ENCODE assay signal across 24 cellular contexts in genomic region chr9:107940622-107941021, GRCh38.
DNase-seq lines count a peak whose midpoint lies in the region; ATAC-seq, FAIRE-seq and TF ChIP-seq lines count a peak whose summit lies in the region.
"Had no signal": no experiment of that assay in that cellular context is flagged by ENCODE, and none has a peak within 500 bp of the region (broad histone marks: within the 10 kb centered on the region; RNA-seq: fewer than 3 reads in every experiment).

No MANE protein-coding gene starts in this region.

- no peak for ATAC-seq in A549
- peak; percentile 56; the same call in 1 of the 2 replicates for ATAC-seq in IMR-90 (ENCODE audit: low read depth)
- ATAC-seq in HG02623 (IDR thresholded peaks at IDR 0.05; ENCODE audit: unreplicated experiment) = no peak

- H3K9ac ChIP-seq in IMR-90 (ENCODE audit: low read depth, low read length) = no peak overlapping the region
- H3K9ac ChIP-seq in mesenchymal stem cell (ENCODE audit: low read length) = no peak overlapping the region
- no peak overlapping the region for H3K9ac ChIP-seq in kidney (ENCODE audit: low read length in 2 of 2)
- H3K9ac ChIP-seq: GM23248 had no signal

- no peaks in the 10 kb centered on the region; the same call in 1 of the 2 replicates for H3K27me3 ChIP-seq in IMR-90 (ENCODE audit: control insufficient read depth, insufficient read depth, low read length)
- peaks cover 0 to 4% of the 10 kb centered on the region in 2 experiments for H3K27me3 ChIP-seq in mesenchymal stem cell (ENCODE audit: control insufficient read depth in 1 of 2, insufficient read depth in 1 of 2, low read length in 2 of 2)

- no peak overlapping the region for H3K23ac ChIP-seq in IMR-90 (ENCODE audit: low read depth, low read length)
- no peak overlapping the region for H3K23ac ChIP-seq in mesenchymal stem cell (ENCODE audit: low read length in 2 of 2)

- BruUV-seq in IMR-90 (replicated peaks; lab: Mats Ljungman, UMichigan) = no TSS peak

- H3K79me1 ChIP-seq in IMR-90 (ENCODE audit: low read depth in 1 of 2, low read length in 2 of 2) = no peaks in the 10 kb centered on the region
- H3K79me1 ChIP-seq in mesenchymal stem cell (replicated peaks; ENCODE audit: low read length, poor library complexity, severe bottlenecking) = no peaks in the 10 kb centered on the region

- TF ChIP-seq CTCF in A549 (IDR thresholded peaks at IDR 0.05) (no peak), IMR-90 (conservative IDR thresholded peaks at IDR 0.05; ENCODE audit: low read depth, low read length) (no peak), fibroblast of mammary gland (conservative IDR thresholded peaks at IDR 0.05; ENCODE audit: control insufficient read depth, insufficient read depth, low read depth, low read length) (no peak), kidney (IDR thresholded peaks at IDR 0.05; ENCODE audit: borderline replicate concordance, extremely low read depth, insufficient read depth) (no peak)

- no peak overlapping the region for H2BK12ac ChIP-seq in mesenchymal stem cell (ENCODE audit: low read length in 2 of 2)

- H3K4me2 ChIP-seq in A549 (no peak overlapping the region), IMR-90 (ENCODE audit: low read depth, low read length) (no peak overlapping the region), mesenchymal stem cell (ENCODE audit: low read length, poor library complexity, severe bottlenecking) (no peak overlapping the region)

- no peak overlapping the region for H4K5ac ChIP-seq in IMR-90 (ENCODE audit: low read depth, low read length)

- CTCF ChIA-PET in A549 (lab: Yijun Ruan, JAX) (interaction anchor here (0.8 kb wide), 1 partner anchor 54 kb away, joined by 4 read pairs; no protein-coding TSS in a partner anchor), IMR-90 (lab: Yijun Ruan, JAX) (no interaction called here)

- H3K4ac ChIP-seq in IMR-90 (ENCODE audit: low read depth, low read length) (no peak overlapping the region), mesenchymal stem cell (ENCODE audit: low read depth in 1 of 2, low read length in 2 of 2) (no peak overlapping the region)

- POLR2A ChIA-PET in A549 (lab: Yijun Ruan, JAX) (no interaction called here), IMR-90 (lab: Charles Lee; ENCODE audit: unreplicated experiment) (no interaction called here)

- H2BK5ac ChIP-seq in IMR-90 (ENCODE audit: low read depth, low read length, poor library complexity, severe bottlenecking) (no peak overlapping the region), mesenchymal stem cell (ENCODE audit: low read depth, low read length, poor library complexity, severe bottlenecking) (no peak overlapping the region)

- TF ChIP-seq RAD21 in A549 (conservative IDR thresholded peaks at IDR 0.05 in 1 of 2, IDR thresholded peaks at IDR 0.05 in 1 of 2) = no peak
- TF ChIP-seq RAD21 in IMR-90 (IDR thresholded peaks at IDR 0.05; ENCODE audit: low read length) = no peak

- H3K27ac ChIP-seq in A549 = no peak overlapping the region
- H3K27ac ChIP-seq in IMR-90 (ENCODE audit: insufficient read depth, low read length) = no peak overlapping the region; the same call in 1 of the 2 replicates
- H3K27ac ChIP-seq in mesenchymal stem cell (ENCODE audit: low read length, poor library complexity, severe bottlenecking) = no peak overlapping the region
- no peak overlapping the region for H3K27ac ChIP-seq in kidney (ENCODE audit: low read depth in 2 of 2, low read length in 2 of 2)
- H3K27ac ChIP-seq: 22Rv1, GM23248 had no signal

- no peak for FAIRE-seq in A549 (lab: Jason Lieb, UNC)
- no peak for FAIRE-seq in kidney (lab: Jason Lieb, UNC)
- FAIRE-seq: A204.1, GM12892, GM19239, H1 had no signal

- H4K8ac ChIP-seq in IMR-90 (ENCODE audit: low read depth in 2 of 2, low read length in 2 of 2) (no peak overlapping the region), mesenchymal stem cell (ENCODE audit: low read length) (no peak overlapping the region)

- H2AK9ac ChIP-seq in IMR-90 (replicated peaks; ENCODE audit: low read depth, low read length, poor library complexity) = no peak overlapping the region

- WGBS in A549 (ENCODE audit: missing lambda C conversion rate) = 48% methylated on average over 2 of the region's 2 CpGs
- WGBS in IMR-90 (ENCODE audit: extremely low coverage in 2 of 2, insufficient read length in 1 of 2), 2 experiments = no CpG with 5 or more reads among the region's 2 CpGs
- 100% methylated on average over 1 of the region's 2 CpGs for WGBS in mesenchymal stem cell

- no peak overlapping the region for H2BK20ac ChIP-seq in IMR-90 (ENCODE audit: low read depth, low read length)

- H3K9me1 ChIP-seq in IMR-90 (ENCODE audit: insufficient read depth, low read length) = no peaks in the 10 kb centered on the region

- H3K36me3 ChIP-seq in IMR-90 (ENCODE audit: control insufficient read depth, insufficient read depth, low read length) = no peaks in the 10 kb centered on the region
- no peaks in the 10 kb centered on the region for H3K36me3 ChIP-seq in mesenchymal stem cell (ENCODE audit: control insufficient read depth in 1 of 2, insufficient read depth in 2 of 2, low read depth in 1 of 2, low read length in 2 of 2)
- H3K36me3 ChIP-seq in kidney (ENCODE audit: control insufficient read depth in 1 of 2, insufficient read depth in 2 of 2, low read length in 2 of 2) = no peaks in the 10 kb centered on the region

- H2AK5ac ChIP-seq in IMR-90 (ENCODE audit: low read depth, low read length) (no peak overlapping the region), mesenchymal stem cell (ENCODE audit: low read length, severe bottlenecking) (no peak overlapping the region)

- no peak overlapping the region for H4K91ac ChIP-seq in IMR-90 (ENCODE audit: insufficient read depth, low read depth, low read length)
- H4K91ac ChIP-seq in mesenchymal stem cell (ENCODE audit: low read length) = no peak overlapping the region

- H3K14ac ChIP-seq in IMR-90 (replicated peaks; ENCODE audit: low read depth, low read length) (no peak overlapping the region), mesenchymal stem cell (ENCODE audit: low read length in 2 of 2) (no peak overlapping the region)

- H3K56ac ChIP-seq in IMR-90 (ENCODE audit: extremely low read depth, insufficient read depth, low read length) = no peak overlapping the region

- no peak overlapping the region; the same call in 1 of the 2 replicates for H3K18ac ChIP-seq in IMR-90 (ENCODE audit: low read depth, low read length)
- no peak overlapping the region for H3K18ac ChIP-seq in mesenchymal stem cell (ENCODE audit: low read depth in 1 of 2, low read length in 2 of 2)

- H2BK15ac ChIP-seq in IMR-90 (ENCODE audit: low read depth, low read length) (no peak overlapping the region), mesenchymal stem cell (ENCODE audit: low read depth, poor library complexity, severe bottlenecking) (no peak overlapping the region)

- no peaks in the 10 kb centered on the region for H3K9me3 ChIP-seq in A549
- H3K9me3 ChIP-seq in IMR-90 (ENCODE audit: control insufficient read depth, insufficient read depth, low read length) = no peaks in the 10 kb centered on the region
- H3K9me3 ChIP-seq in mesenchymal stem cell (ENCODE audit: control insufficient read depth, low read length) = no peaks in the 10 kb centered on the region
- H3K9me3 ChIP-seq in kidney (ENCODE audit: control insufficient read depth in 1 of 2, low read length in 2 of 2) = no peaks in the 10 kb centered on the region

- dilution Hi-C loops in IMR-90 (cut with HindIII; ENCODE audit: low sequenced_read_pairs, unreplicated experiment) = no loop called here

- TF ChIP-seq POLR2A in A549 (IDR thresholded peaks at IDR 0.05; ENCODE audit: low read length) = no peak
- TF ChIP-seq POLR2A in IMR-90 (IDR thresholded peaks at IDR 0.05; ENCODE audit: low read depth, low read length) = no peak

- H3K4me1 ChIP-seq in A549 (no peaks in the 10 kb centered on the region), IMR-90 (ENCODE audit: control insufficient read depth, insufficient read depth, low read length) (peaks cover 2% of the 10 kb centered on the region; the same call in 1 of the 2 replicates), mesenchymal stem cell (ENCODE audit: control insufficient read depth, insufficient read depth, low read depth, low read length) (no peaks in the 10 kb centered on the region), kidney (ENCODE audit: control insufficient read depth in 1 of 2, insufficient read depth in 1 of 2, low read depth in 1 of 2, low read length in 2 of 2) (no peaks in the 10 kb centered on the region)

- H2BK120ac ChIP-seq in IMR-90 (ENCODE audit: low read depth, low read length) = no peak overlapping the region
- H2BK120ac ChIP-seq in mesenchymal stem cell (ENCODE audit: low read depth, low read length) = no peak overlapping the region

- no peak for TF ChIP-seq EP300 in A549 (IDR thresholded peaks at IDR 0.05)

- H3K4me3 ChIP-seq in A549 = no peak overlapping the region
- no peak overlapping the region for H3K4me3 ChIP-seq in IMR-90 (ENCODE audit: insufficient read depth, low read depth, low read length)
- H3K4me3 ChIP-seq in fibroblast of mammary gland (ENCODE audit: control insufficient read depth, low read depth, low read length) = no peak overlapping the region
- no peak overlapping the region for H3K4me3 ChIP-seq in mesenchymal stem cell (ENCODE audit: insufficient read depth in 1 of 2, low read depth in 1 of 2, low read length in 2 of 2)
- no peak overlapping the region for H3K4me3 ChIP-seq in kidney (ENCODE audit: low read length in 2 of 2)
- H3K4me3 ChIP-seq: GM23248 had no signal

- intact Hi-C loops in IMR-90 (cut with micrococcal nuclease) (no loop called here), kidney (cut with DNase I) (no loop called here)

- no peak for DNase-seq in A549 (ENCODE audit: low read depth in 1 of 2, low spot score in 1 of 2)
- no peak for DNase-seq in IMR-90
- peak; percentile 30 for DNase-seq in fibroblast of mammary gland (ENCODE audit: low read depth)
- DNase-seq in mesenchymal stem cell = peak; percentile 43
- no peak for DNase-seq in KG1 (lab: John Stamatoyannopoulos, UW)
- DNase-seq in kidney = no peak
- DNase-seq in NCI-H345 treated with DMSO at 0.1 percent for 48 hours (lab: John Stamatoyannopoulos, UW; ENCODE audit: unreplicated experiment) = no peak
- DNase-seq: ACHN; C1 segment of cervical spinal cord; Calu3; CD4-positive, alpha-beta memory T cell; COR-L47; DMS53; DMS79 treated with DMSO at 0.1 percent for 48 hours; GF-D8; GM23248; H7; HCEC 1CT had no signal

- no peaks in the 10 kb centered on the region for H4K20me1 ChIP-seq in IMR-90 (ENCODE audit: insufficient read depth, low read length)

- no peak overlapping the region for H2AFZ ChIP-seq in IMR-90 (replicated peaks; ENCODE audit: low read length, poor library complexity)
- no peak overlapping the region for H2AFZ ChIP-seq in mesenchymal stem cell (ENCODE audit: low read depth, low read length)
- H2AFZ ChIP-seq: GM23248 had no signal

- in situ Hi-C loops in IMR-90 (cut with MboI; ENCODE audit: low sequenced_read_pairs) = no loop called here

TF ChIP-seq in A549, 52 proteins besides CTCF, POLR2A, EP300 and RAD21 (continues in another document):
- TF ChIP-seq SMC3 (IDR thresholded peaks at IDR 0.05) (no peak), FOSL2 (IDR thresholded peaks at IDR 0.05) (no peak), FOSL2 (CRISPR knock-in tag; IDR thresholded peaks at IDR 0.05) (no peak), HOXA7 (CRISPR knock-in tag; IDR thresholded peaks at IDR 0.05) (no peak)

TF ChIP-seq in IMR-90, 13 proteins besides CTCF, POLR2A, EP300 and RAD21 (continues in another document):
- TF ChIP-seq FOS (IDR thresholded peaks at IDR 0.05; ENCODE audit: low read depth, low read length) = no peak

Comparison
In these comparisons a context has a peak if more than half of its experiments do, and no peak if none do; other contexts are left out.
1. DNase-seq: peak in fibroblast of mammary gland (single experiment) and mesenchymal stem cell (single experiment); none in A549 (0 of 2), IMR-90 (single experiment), KG1 (single experiment), kidney (single experiment) and NCI-H345 treated with DMSO at 0.1 percent for 48 hours (single experiment).